Comparison of ENCODE assay signal across 8 cellular contexts in the genomic region with DNA sequence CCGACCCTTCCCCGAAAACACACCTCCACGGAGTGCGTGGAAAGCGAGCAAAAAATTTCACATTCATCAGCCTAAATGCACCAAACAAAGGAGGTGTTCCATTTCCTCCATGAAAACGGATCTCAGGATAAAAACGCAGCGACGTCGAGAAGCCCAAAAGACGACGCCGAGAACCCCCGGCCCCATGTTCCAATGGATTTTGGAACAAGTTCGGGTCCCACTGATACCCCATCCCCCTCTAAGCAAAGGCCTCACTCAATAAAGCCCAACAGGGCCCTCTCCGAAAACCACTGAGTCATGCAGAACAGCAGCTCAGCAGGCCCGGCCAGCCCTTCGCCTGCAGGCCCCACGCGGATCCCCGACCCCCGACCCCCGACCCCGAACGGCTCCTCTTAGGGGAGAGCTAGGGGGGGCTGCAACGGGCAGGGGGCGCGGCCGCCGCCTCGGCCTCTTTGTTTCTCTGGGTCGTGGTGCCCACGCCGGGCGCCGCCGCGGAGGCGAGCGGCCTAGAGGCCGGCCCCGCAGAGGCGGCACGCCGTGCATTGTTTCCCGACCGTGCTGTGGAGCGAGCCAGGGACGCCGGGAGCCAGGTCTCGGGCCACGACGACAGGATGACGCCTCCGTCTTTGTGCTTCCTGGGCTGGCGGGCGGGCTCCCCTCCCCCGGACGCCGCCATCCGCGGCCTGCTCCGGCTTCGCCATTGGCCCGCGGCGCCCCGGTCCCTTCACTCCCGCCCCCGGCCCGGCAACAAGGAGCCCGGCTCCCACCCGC. TPM values are rescaled to one million over a fixed set of nuclear protein-coding genes. Genes with fewer than 3 reads are reported as not detected.
A peak's percentile ranks its signal among the peaks of the same experiment; 100 is the strongest.
DNase-seq lines count a peak whose midpoint lies in the region; ATAC-seq lines count a peak whose summit lies in the region.

No MANE protein-coding gene starts in this region.

- peak overlapping the region; percentile 96 for H3K27ac Mint-ChIP-seq in activated T-cell treated with anti-CD3 and anti-CD28 coated beads, Interleukin-2, amount 50 U/mL, for 24 hours
- peak overlapping the region; percentile 93 for H3K27ac Mint-ChIP-seq in stimulated activated effector memory CD8-positive, alpha-beta T cell treated with anti-CD3 and anti-CD28 coated beads, Interleukin-12 subunit alpha, Interleukin-12 subunit beta, amount 100 ng/mL, for 72 hours

- peaks cover 59% of the 10 kb centered on the region for H3K79me2 ChIP-seq in ACC112 (ENCODE audit: control insufficient read depth, insufficient read depth, low read length, unreplicated experiment)

- no peak overlapping the region for H2AFZ ChIP-seq in ACC112 (ENCODE audit: low read length, unreplicated experiment)

- H3K4me3 ChIP-seq in ACC112 (ENCODE audit: low read depth, low read length) (peak overlapping the region; percentile 96), esophagus (ENCODE audit: low read depth in 1 of 2, low read length in 2 of 2) (peak overlapping the region; percentile 66 to 98), muscle layer of duodenum (ENCODE audit: low read depth in 1 of 2, low read length in 2 of 2) (peak overlapping the region; percentile 81 to 95)

- peaks cover 49% of the 10 kb centered on the region for H3K4me1 Mint-ChIP-seq in activated T-cell treated with anti-CD3 and anti-CD28 coated beads, Interleukin-2, amount 50 U/mL, for 24 hours (ENCODE audit: low read depth)
- H3K4me1 Mint-ChIP-seq in stimulated activated effector memory CD8-positive, alpha-beta T cell treated with anti-CD3 and anti-CD28 coated beads, Interleukin-12 subunit alpha, Interleukin-12 subunit beta, amount 100 ng/mL, for 72 hours = peaks cover 27% of the 10 kb centered on the region

- H3K27me3 Mint-ChIP-seq in activated T-cell treated with anti-CD3 and anti-CD28 coated beads, Interleukin-2, amount 50 U/mL, for 24 hours = no peaks in the 10 kb centered on the region

- peak overlapping the region; percentile 90 for H3K4me3 Mint-ChIP-seq in activated T-cell treated with anti-CD3 and anti-CD28 coated beads, Interleukin-2, amount 50 U/mL, for 24 hours
- H3K4me3 Mint-ChIP-seq in stimulated activated effector memory CD8-positive, alpha-beta T cell treated with anti-CD3 and anti-CD28 coated beads, Interleukin-12 subunit alpha, Interleukin-12 subunit beta, amount 100 ng/mL, for 72 hours = peak overlapping the region; percentile 95

- H3K36me3 Mint-ChIP-seq in activated T-cell treated with anti-CD3 and anti-CD28 coated beads, Interleukin-2, amount 50 U/mL, for 24 hours (ENCODE audit: low read depth) = peaks cover 48% of the 10 kb centered on the region
- peaks cover 56% of the 10 kb centered on the region for H3K36me3 Mint-ChIP-seq in stimulated activated effector memory CD8-positive, alpha-beta T cell treated with anti-CD3 and anti-CD28 coated beads, Interleukin-12 subunit alpha, Interleukin-12 subunit beta, amount 100 ng/mL, for 72 hours

- DNase-seq in NCI-H774 (lab: John Stamatoyannopoulos, UW) = peak; percentile 47
- peak; percentile 81 for DNase-seq in activated T-cell treated with anti-CD3 and anti-CD28 coated beads, Interleukin-2, amount 50 U/mL, for 24 hours
- peak in 1 of 2 donors; percentile 48 for DNase-seq in stimulated activated effector memory CD8-positive, alpha-beta T cell treated with anti-CD3 and anti-CD28 coated beads, Interleukin-12 subunit alpha, Interleukin-12 subunit beta, amount 100 ng/mL, for 72 hours (ENCODE audit: low spot score in 2 of 2)

- 0 to 1% methylated on average over 59 to 73 of the region's 73 CpGs for WGBS in esophagus, 2 donors

- H3K9me3 ChIP-seq in esophagus (ENCODE audit: control insufficient read depth in 2 of 2, insufficient read depth in 1 of 2, low read depth in 1 of 2, low read length in 1 of 2) (no peaks in the 10 kb centered on the region), muscle layer of duodenum (ENCODE audit: control insufficient read depth in 1 of 2, low read length in 2 of 2) (no peaks in the 10 kb centered on the region)

- H3K36me3 ChIP-seq in ACC112 (ENCODE audit: insufficient read depth, low read length) = peaks cover 17% of the 10 kb centered on the region
- H3K36me3 ChIP-seq in esophagus (ENCODE audit: control insufficient read depth in 2 of 2, insufficient read depth in 2 of 2, low read length in 1 of 2) = no peaks in the 10 kb centered on the region
- peaks cover 20 to 51% of the 10 kb centered on the region in 2 donors for H3K36me3 ChIP-seq in muscle layer of duodenum (ENCODE audit: control insufficient read depth in 1 of 2, insufficient read depth in 2 of 2, low read length in 2 of 2)

- no peaks in the 10 kb centered on the region for H3K27me3 ChIP-seq in ACC112 (ENCODE audit: insufficient read depth, low read length)
- H3K27me3 ChIP-seq in esophagus (ENCODE audit: control insufficient read depth in 1 of 2, insufficient read depth in 2 of 2, low read length in 2 of 2) = no peaks in the 10 kb centered on the region
- no peaks in the 10 kb centered on the region for H3K27me3 ChIP-seq in muscle layer of duodenum (ENCODE audit: low read depth, low read length)

- peak; percentile 16 for ATAC-seq in GM18517 (IDR thresholded peaks at IDR 0.05; ENCODE audit: unreplicated experiment)
- peak; percentile 30 for ATAC-seq in HG02970 (IDR thresholded peaks at IDR 0.05; ENCODE audit: low FRiP score, unreplicated experiment)
- peak; percentile 62 for ATAC-seq in stimulated activated effector memory CD8-positive, alpha-beta T cell treated with anti-CD3 and anti-CD28 coated beads, Interleukin-12 subunit alpha, Interleukin-12 subunit beta, amount 100 ng/mL, for 72 hours

- no peaks in the 10 kb centered on the region for H3K9me3 Mint-ChIP-seq in activated T-cell treated with anti-CD3 and anti-CD28 coated beads, Interleukin-2, amount 50 U/mL, for 24 hours
- H3K9me3 Mint-ChIP-seq in stimulated activated effector memory CD8-positive, alpha-beta T cell treated with anti-CD3 and anti-CD28 coated beads, Interleukin-12 subunit alpha, Interleukin-12 subunit beta, amount 100 ng/mL, for 72 hours = no peaks in the 10 kb centered on the region

- H3K27ac ChIP-seq in ACC112 (ENCODE audit: low read depth, low read length) (peak overlapping the region; percentile 100), esophagus (ENCODE audit: low read depth in 2 of 2, low read length in 1 of 2) (peak overlapping the region; percentile 99 to 100), muscle layer of duodenum (ENCODE audit: low read length) (peak overlapping the region; percentile 97)

- H3K4me1 ChIP-seq in ACC112 (ENCODE audit: control insufficient read depth, insufficient read depth, low read length, unreplicated experiment) = peaks cover 29% of the 10 kb centered on the region
- H3K4me1 ChIP-seq in esophagus (ENCODE audit: control insufficient read depth in 2 of 2, insufficient read depth in 2 of 2, low read length in 1 of 2) = no peaks in the 10 kb centered on the region
- peaks cover 19 to 25% of the 10 kb centered on the region in 2 donors for H3K4me1 ChIP-seq in muscle layer of duodenum (ENCODE audit: control insufficient read depth in 1 of 2, insufficient read depth in 2 of 2, low read length in 2 of 2)

RNA-seq across cellular contexts. Expression of a gene that starts 0.9 kb away (rescaled TPM):
- polyA plus RNA-seq in esophagus = 100 to 1,000 TPM; 124 to 155 TPM
